In the genomic region with DNA sequence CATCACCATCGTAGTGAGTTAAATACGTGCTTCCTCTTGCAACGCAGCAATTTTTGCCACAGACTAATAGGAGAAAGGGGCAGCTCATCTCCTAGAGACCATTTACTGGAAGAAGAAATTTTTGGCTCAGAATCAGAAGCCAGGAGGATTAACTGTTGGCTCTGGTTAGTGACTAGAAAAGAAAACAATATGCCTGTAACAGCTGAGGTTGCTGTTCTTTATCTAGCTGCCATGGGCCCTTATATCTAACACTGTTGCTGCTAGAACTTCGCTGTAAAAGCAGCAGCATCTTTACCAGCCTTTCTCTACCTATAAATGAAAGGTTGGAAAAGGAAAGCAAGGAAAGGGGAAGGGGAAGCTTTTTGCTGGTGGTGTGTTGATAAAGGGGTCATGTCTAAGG, we compare ENCODE assay signal across 15 cellular contexts.
DNase-seq lines count a peak whose midpoint lies in the region; ATAC-seq, FAIRE-seq and TF ChIP-seq lines count a peak whose summit lies in the region.
"Had no signal": no experiment of that assay in that cellular context is flagged by ENCODE, and none has a peak within 500 bp of the region (broad histone marks: within the 10 kb centered on the region; RNA-seq: fewer than 3 reads in every experiment).

No MANE protein-coding gene starts in this region.

- H3K36me3 ChIP-seq in iPS-18a (ENCODE audit: control insufficient read depth, low read depth, low read length) (peaks cover 24% of the 10 kb centered on the region), HepG2 (replicated peaks in 1 of 2; ENCODE audit: control insufficient read depth in 1 of 2, insufficient read depth in 2 of 2, low read length in 2 of 2) (peaks cover 8 to 41% of the 10 kb centered on the region in 2 experiments; a peak in 4 of 5 replicates), trophoblast cell (ENCODE audit: control insufficient read depth in 1 of 2, insufficient read depth in 2 of 2, low read length in 2 of 2) (no peaks in the 10 kb centered on the region)
- H3K36me3 ChIP-seq: MG63 had no signal

- TF ChIP-seq POLR2A in HepG2 (IDR thresholded peaks at IDR 0.05; ENCODE audit: insufficient read depth in 1 of 2, low read depth in 2 of 2, low read length in 2 of 2) = no peak

- in situ Hi-C loops in astrocyte of the cerebellum (cut with HindIII; ENCODE audit: low sequenced_read_pairs) = no loop called here
- in situ Hi-C loops in HepG2 (cut with HindIII; ENCODE audit: extremely low pct_ligation_motif_present, low pct_unique_long_range_greater_than_20kb) = no loop called here

- H2AK5ac ChIP-seq in trophoblast cell (ENCODE audit: low read length) = no peak overlapping the region

- no peak for FAIRE-seq in HepG2 (lab: Jason Lieb, UNC)

- no peak overlapping the region for H3K4me2 ChIP-seq in HepG2 (ENCODE audit: low read depth, low read length)
- H3K4me2 ChIP-seq in trophoblast cell (ENCODE audit: low read length) = no peak overlapping the region

- H3K4me3 ChIP-seq in AG10803 (ENCODE audit: low read length) (no peak overlapping the region), astrocyte of the cerebellum (ENCODE audit: low read depth, low read length) (no peak overlapping the region), iPS-18a (ENCODE audit: low read length) (no peak overlapping the region), HepG2 (replicated peaks in 1 of 3; ENCODE audit: insufficient read depth in 1 of 3, low read depth in 2 of 3, low read length in 3 of 3) (no peak overlapping the region), trophoblast cell (ENCODE audit: low read depth, low read length) (no peak overlapping the region)
- H3K4me3 ChIP-seq: GM23248, heart left ventricle, MG63 had no signal

- no peaks in the 10 kb centered on the region for H3K9me3 ChIP-seq in iPS-18a (ENCODE audit: control insufficient read depth, low read depth, low read length)
- no peaks in the 10 kb centered on the region for H3K9me3 ChIP-seq in HepG2 (ENCODE audit: low read length)
- H3K9me3 ChIP-seq in trophoblast cell (ENCODE audit: insufficient read depth, low read depth, low read length) = no peaks in the 10 kb centered on the region
- H3K9me3 ChIP-seq: heart left ventricle, MG63 had no signal

- H3K27me3 ChIP-seq in iPS-18a (ENCODE audit: control insufficient read depth, insufficient read depth, low read length) (no peaks in the 10 kb centered on the region), HepG2 (ENCODE audit: control insufficient read depth in 1 of 2, insufficient read depth in 2 of 2, low read length in 2 of 2) (no peaks in the 10 kb centered on the region; a peak in 1 of 5 replicates), trophoblast cell (ENCODE audit: insufficient read depth, low read length) (no peaks in the 10 kb centered on the region)
- H3K27me3 ChIP-seq: heart left ventricle, MG63 had no signal

- no peaks in the 10 kb centered on the region for H4K20me1 ChIP-seq in HepG2 (ENCODE audit: insufficient read depth, low read length)

- peaks cover 10% of the 10 kb centered on the region for H3K4me1 ChIP-seq in iPS-18a (ENCODE audit: control insufficient read depth, low read depth, low read length)
- peaks cover 8% of the 10 kb centered on the region for H3K4me1 ChIP-seq in HepG2 (ENCODE audit: insufficient read depth, low read length)
- no peaks in the 10 kb centered on the region for H3K4me1 ChIP-seq in trophoblast cell (ENCODE audit: control insufficient read depth in 1 of 2, insufficient read depth in 2 of 2, low read length in 2 of 2)

- H3K9ac ChIP-seq in iPS-18a (ENCODE audit: low read length) (no peak overlapping the region), HepG2 (ENCODE audit: insufficient read depth, low read depth, low read length) (no peak overlapping the region), trophoblast cell (ENCODE audit: low read length) (no peak overlapping the region)
- H3K9ac ChIP-seq: GM23248 had no signal

- ATAC-seq in HepG2 = no peak
- no peak for ATAC-seq in GM18909 (IDR thresholded peaks at IDR 0.05; ENCODE audit: poor library complexity, unreplicated experiment)
- ATAC-seq: activated CD4-positive, CD25-positive, alpha-beta regulatory T cell treated with anti-CD3 and anti-CD28 coated beads, Interleukin-2, amount 50 U/mL, for 24 hours; heart left ventricle; stimulated activated naive B cell treated with anti-CD40 and anti-IgM and Interleukin-4, amounts not matched to agents 10 μg/mL and 1 μg/mL and 100 μg/mL, for 72 hours had no signal

- H2BK12ac ChIP-seq in trophoblast cell (ENCODE audit: low read length) = no peak overlapping the region

- H3K27ac ChIP-seq in iPS-18a (ENCODE audit: low read length) (peak overlapping the region; percentile 6), HepG2 (ENCODE audit: extremely low read length, insufficient read depth, low read length) (no peak overlapping the region), trophoblast cell (ENCODE audit: low read depth, low read length) (no peak overlapping the region)
- H3K27ac ChIP-seq: GM23248 had no signal

- no peak overlapping the region for H4K12ac ChIP-seq in trophoblast cell (ENCODE audit: low read depth, low read length)

- DNase-seq in AG10803 (ENCODE audit: low read depth) (peak; percentile 1), NCI-H1694 (lab: John Stamatoyannopoulos, UW) (peak; percentile 4), astrocyte of the cerebellum (ENCODE audit: low read depth) (peak; percentile 53), HepG2 (ENCODE audit: low spot score) (no peak), trophoblast cell (no peak)
- DNase-seq in NK-92 treated with Interleukin-12 subunit alpha and Interleukin-12 subunit beta, amount 100 ng/mL, for 24 hours (lab: John Stamatoyannopoulos, UW) = no peak
- DNase-seq: ACHN; GM23248; heart left ventricle; MG63; NCI-H748 treated with DMSO at 0.1 percent for 48 hours; stimulated activated naive B cell treated with anti-CD40 and anti-IgM and Interleukin-4, amounts not matched to agents 10 μg/mL and 1 μg/mL and 100 μg/mL, for 72 hours had no signal

- H4K8ac ChIP-seq in trophoblast cell (ENCODE audit: low read depth, low read length) = no peak overlapping the region

- CTCF ChIA-PET in HepG2 (lab: Yijun Ruan, JAX; ENCODE audit: low intra/inter-chr PET ratio, low total read pairs) = no interaction called here

- no peak overlapping the region for H3K23ac ChIP-seq in trophoblast cell (ENCODE audit: low read length)

- H3K79me1 ChIP-seq in trophoblast cell (ENCODE audit: low read length) = no peaks in the 10 kb centered on the region

- no peak overlapping the region for H4K91ac ChIP-seq in trophoblast cell (ENCODE audit: low read depth, low read length)

- no peak for TF ChIP-seq RAD21 in HepG2 (CRISPR knock-in tag; IDR thresholded peaks at IDR 0.05)

- BruUV-seq in HepG2 (replicated peaks; lab: Mats Ljungman, UMichigan) = no TSS peak

- H3K4ac ChIP-seq in trophoblast cell (ENCODE audit: low read depth, low read length) = no peak overlapping the region

- WGBS in HepG2 (ENCODE audit: low lambda C conversion rate) = over 99% methylated on average over 4 of the region's 4 CpGs
- WGBS in trophoblast cell (ENCODE audit: extremely low coverage, insufficient coverage, insufficient read length) = no CpG with 5 or more reads among the region's 4 CpGs

- no peak overlapping the region for H3K14ac ChIP-seq in trophoblast cell (ENCODE audit: low read length)

- POLR2A ChIA-PET in HepG2 (lab: Yijun Ruan, JAX) = no interaction called here

- no peak overlapping the region for H3K18ac ChIP-seq in trophoblast cell (ENCODE audit: low read length)

- TF ChIP-seq CTCF in AG10803 (conservative IDR thresholded peaks at IDR 0.05; ENCODE audit: low read length) = no peak
- TF ChIP-seq CTCF in astrocyte of the cerebellum (IDR thresholded peaks at IDR 0.05; ENCODE audit: low read depth, low read length, missing control alignments) = no peak
- no peak for TF ChIP-seq CTCF in HepG2 (CRISPR knock-in tag; IDR thresholded peaks at IDR 0.05)

- no peak overlapping the region for H2BK120ac ChIP-seq in trophoblast cell (ENCODE audit: insufficient read depth, low read length, poor library complexity)

- TF ChIP-seq EP300 in HepG2 (IDR thresholded peaks at IDR 0.05; ENCODE audit: low read depth in 2 of 2, low read length in 2 of 2) (no peak), HepG2 (CRISPR knock-in tag; IDR thresholded peaks at IDR 0.05; ENCODE audit: borderline replicate concordance) (no peak)

- intact Hi-C loops in HepG2 (cut with micrococcal nuclease; ENCODE audit: unreplicated experiment) = no loop called here

- H2BK5ac ChIP-seq in trophoblast cell (ENCODE audit: low read depth, low read length, poor library complexity) = no peak overlapping the region

- H3K79me2 ChIP-seq in HepG2 (ENCODE audit: insufficient read depth, low read length) (no peaks in the 10 kb centered on the region), trophoblast cell (ENCODE audit: control insufficient read depth, insufficient read depth, low read length, poor library complexity) (no peaks in the 10 kb centered on the region)

- H2AFZ ChIP-seq in HepG2 (ENCODE audit: low read length) = no peak overlapping the region
- H2AFZ ChIP-seq in trophoblast cell (ENCODE audit: insufficient read depth, low read length, poor library complexity) = no peak overlapping the region
- H2AFZ ChIP-seq: GM23248 had no signal

TF ChIP-seq in HepG2, 621 proteins besides CTCF, POLR2A, EP300 and RAD21 (continues in another document):
- no peak for TF ChIP-seq ZNF343 (CRISPR knock-in tag; IDR thresholded peaks at IDR 0.05)
- no peak for TF ChIP-seq ATF1 (CRISPR knock-in tag; IDR thresholded peaks at IDR 0.05)
- no peak for TF ChIP-seq KDM1A (CRISPR knock-in tag; IDR thresholded peaks at IDR 0.05)
- no peak for TF ChIP-seq RFX3 (CRISPR knock-in tag; IDR thresholded peaks at IDR 0.05)
- no peak for TF ChIP-seq ZBTB20 (CRISPR knock-in tag; IDR thresholded peaks at IDR 0.05; ENCODE audit: borderline replicate concordance, low read depth)
- TF ChIP-seq TP53 (CRISPR knock-in tag; conservative IDR thresholded peaks at IDR 0.05) = no peak
- no peak for TF ChIP-seq ZNF7 (CRISPR knock-in tag; IDR thresholded peaks at IDR 0.05)
- no peak for TF ChIP-seq ZSCAN20 (CRISPR knock-in tag; IDR thresholded peaks at IDR 0.05; ENCODE audit: borderline replicate concordance)
- no peak for TF ChIP-seq PRPF4 (IDR thresholded peaks at IDR 0.05; ENCODE audit: low read depth, low read length, poor library complexity, severe bottlenecking)
- TF ChIP-seq MAFF (IDR thresholded peaks at IDR 0.05; ENCODE audit: low read depth, low read length) = no peak

Comparison
In these comparisons a context has a peak if more than half of its experiments do, and no peak if none do; other contexts are left out.
1. DNase-seq: peak in AG10803 (single experiment), NCI-H1694 (single experiment) and astrocyte of the cerebellum (single experiment); none in HepG2 (single experiment), NK-92 treated with Interleukin-12 subunit alpha and Interleukin-12 subunit beta, amount 100 ng/mL, for 24 hours (single experiment) and trophoblast cell (0 of 2).